In genomic region chr1:21261551-21262281, GRCh38 we compare ENCODE assay signal across 8 cellular contexts. TPM values are rescaled to one million over a fixed set of nuclear protein-coding genes. Genes with fewer than 3 reads are reported as not detected.
DNase-seq lines count a peak whose midpoint lies in the region; ATAC-seq and TF ChIP-seq lines count a peak whose summit lies in the region.

No MANE protein-coding gene starts in this region.

- TF ChIP-seq CTCF in Panc1 (IDR thresholded peaks at IDR 0.05) (no peak), colonic mucosa (IDR thresholded peaks at IDR 0.05) (no peak), liver (IDR thresholded peaks at IDR 0.05; ENCODE audit: low read depth, low read length, missing input control) (no peak), stomach (IDR thresholded peaks at IDR 0.05) (no peak), WERI-Rb-1 (IDR thresholded peaks at IDR 0.05; ENCODE audit: low read depth, low read length) (no peak)

- no peak for TF ChIP-seq POLR2A in stomach (IDR thresholded peaks at IDR 0.05)

- no peak for DNase-seq in Panc1 (ENCODE audit: low read depth, low spot score)
- DNase-seq in colonic mucosa = peak; percentile 47
- peak; percentile 50 for DNase-seq in stomach
- no peak for DNase-seq in central memory CD4-positive, alpha-beta T cell
- DNase-seq in WERI-Rb-1 = no peak

- no peaks in the 10 kb centered on the region for H3K27me3 ChIP-seq in Panc1 (ENCODE audit: control insufficient read depth, insufficient read depth, low read length)
- H3K27me3 ChIP-seq in colonic mucosa = no peaks in the 10 kb centered on the region
- H3K27me3 ChIP-seq in liver (ENCODE audit: control insufficient read depth in 4 of 4, insufficient read depth in 4 of 4, low read length in 3 of 4) = no peaks in the 10 kb centered on the region
- H3K27me3 ChIP-seq in stomach = no peaks in the 10 kb centered on the region
- H3K27me3 ChIP-seq in WERI-Rb-1 (ENCODE audit: insufficient read depth, low read depth, severe bottlenecking) = no peaks in the 10 kb centered on the region

- CTCF ChIA-PET in Panc1 (lab: Charles Lee) = interaction anchor here (0.8 to 2.0 kb wide), 3 partner anchors 8 to 107 kb away, joined by 3 to 12 read pairs (median 4); no protein-coding TSS in a partner anchor

- H3K4me3 ChIP-seq in Panc1 (ENCODE audit: low read depth in 2 of 2, low read length in 2 of 2) (no peak overlapping the region), colonic mucosa (no peak overlapping the region), liver (ENCODE audit: low read depth in 1 of 3, low read length in 3 of 3) (no peak overlapping the region), stomach (peak overlapping the region in 1 of 4 donors; percentile 13), WERI-Rb-1 (ENCODE audit: low read depth, low read length) (no peak overlapping the region)

- WGBS in liver = 71% methylated on average over 20 of the region's 20 CpGs
- whole genome bisulfite sequencing in stomach, 5 donors = 50 to 77% (median 62%) methylated on average over 18 to 20 of the region's 20 CpGs

- H3K4me1 ChIP-seq in ES-I3 (ENCODE audit: insufficient read depth, low read length) (peaks cover 17% of the 10 kb centered on the region), Panc1 (ENCODE audit: control insufficient read depth, insufficient read depth, low read length) (peaks cover 24% of the 10 kb centered on the region), colonic mucosa (peaks cover 4% of the 10 kb centered on the region), liver (ENCODE audit: control insufficient read depth in 4 of 4, insufficient read depth in 4 of 4, low read length in 3 of 4) (peaks cover 3 to 27% (median 17%) of the 10 kb centered on the region in 4 donors), stomach (peaks cover 38 to 65% (median 43%) of the 10 kb centered on the region in 4 donors)

- POLR2A ChIA-PET in Panc1 (lab: Charles Lee) = interaction anchor here (0.6 kb wide), 2 partner anchors 48 to 113 kb away, joined by 7 to 8 read pairs; no protein-coding TSS in a partner anchor

- H3K9ac ChIP-seq in ES-I3 (ENCODE audit: low read depth, low read length) (peak overlapping the region; percentile 31), colonic mucosa (ENCODE audit: low read depth in 2 of 2, low read length in 2 of 2) (peak overlapping the region in 1 of 2 donors; percentile 48), liver (ENCODE audit: low read depth in 1 of 2, low read length in 2 of 2) (no peak overlapping the region)

- TF ChIP-seq EP300 in stomach (IDR thresholded peaks at IDR 0.05) = peak; percentile 16

- H3K27ac ChIP-seq in Panc1 (ENCODE audit: low read length) (peak overlapping the region; percentile 91), colonic mucosa (peak overlapping the region; percentile 74), liver (ENCODE audit: low read depth in 1 of 2, low read length in 2 of 2) (peak overlapping the region; percentile 63 to 72), stomach (peak overlapping the region; percentile 81 to 91 (median 87)), WERI-Rb-1 (no peak overlapping the region)

- no TSS peak for BruUV-seq in Panc1 (replicated peaks; lab: Mats Ljungman, UMichigan)

- ATAC-seq in Panc1 = peak; percentile 80
- ATAC-seq in HG03439 (IDR thresholded peaks at IDR 0.05; ENCODE audit: unreplicated experiment) = no peak

- H3K36me3 ChIP-seq in ES-I3 (ENCODE audit: insufficient read depth, low read length) = no peaks in the 10 kb centered on the region
- no peaks in the 10 kb centered on the region for H3K36me3 ChIP-seq in Panc1 (ENCODE audit: control insufficient read depth, insufficient read depth, low read length)
- H3K36me3 ChIP-seq in colonic mucosa = peaks cover 8% of the 10 kb centered on the region
- H3K36me3 ChIP-seq in liver (ENCODE audit: control insufficient read depth in 4 of 4, insufficient read depth in 3 of 4, low read depth in 1 of 4, low read length in 3 of 4) = peaks cover 0 to 11% (median 8%) of the 10 kb centered on the region in 4 donors
- peaks cover 17 to 73% (median 62%) of the 10 kb centered on the region in 4 donors for H3K36me3 ChIP-seq in stomach
- H3K36me3 ChIP-seq in WERI-Rb-1 = peaks cover 9% of the 10 kb centered on the region; the same call in 1 of the 2 replicates

- intact Hi-C loops in Panc1 (cut with micrococcal nuclease; ENCODE audit: unreplicated experiment) = no loop called here
- intact Hi-C loops in colonic mucosa (cut with DNase I) = no loop called here
- intact Hi-C loops in stomach (cut with DNase I; ENCODE audit: low total_unique reads) = no loop called here

- no peak for TF ChIP-seq RAD21 in liver (IDR thresholded peaks at IDR 0.05)

- no peaks in the 10 kb centered on the region for H3K9me3 ChIP-seq in ES-I3 (ENCODE audit: control insufficient read depth, insufficient read depth, low read length)
- no peaks in the 10 kb centered on the region for H3K9me3 ChIP-seq in Panc1 (ENCODE audit: control insufficient read depth, insufficient read depth, low read depth, low read length)
- H3K9me3 ChIP-seq in colonic mucosa = no peaks in the 10 kb centered on the region
- H3K9me3 ChIP-seq in liver (ENCODE audit: control insufficient read depth in 4 of 4, low read length in 3 of 4) = no peaks in the 10 kb centered on the region
- no peaks in the 10 kb centered on the region for H3K9me3 ChIP-seq in stomach
- H3K9me3 ChIP-seq in WERI-Rb-1 (ENCODE audit: severe bottlenecking) = no peaks in the 10 kb centered on the region

- in situ Hi-C loops in Panc1 (cut with HindIII; ENCODE audit: low pct_unique_long_range_greater_than_20kb, low sequenced_read_pairs) = no loop called here

TF ChIP-seq in liver, 16 proteins besides CTCF, POLR2A, EP300 and RAD21:
- no peak for TF ChIP-seq REST (IDR thresholded peaks at IDR 0.05)
- TF ChIP-seq JUND (IDR thresholded peaks at IDR 0.05) = peak; percentile 46 to 80
- TF ChIP-seq NR2F2 (IDR thresholded peaks at IDR 0.05) = peak; percentile 51

RNA-seq across cellular contexts. Expression of gene ECE1, which starts 28.5 kb away (rescaled TPM):
- total RNA-seq in Panc1 (2021; ENCODE audit: unreplicated experiment) = 192 TPM
- 250 TPM for polyA plus RNA-seq in Panc1 (2012; ENCODE audit: insufficient read length)
- total RNA-seq in colonic mucosa = 100 to 1,000 TPM in 1 of 2 donors, 10 to 100 TPM in 1; 99.0 to 149 TPM
- 10 to 100 TPM; 38.9 to 40.2 TPM for total RNA-seq in liver
- polyA plus RNA-seq in liver = 10 to 100 TPM; 29.3 to 46.4 TPM
- total RNA-seq in stomach = 100 to 1,000 TPM in 2 of 5 donors, 10 to 100 TPM in 3; 40.2 to 574 (median 71.4) TPM
- polyA plus RNA-seq in stomach = 10 to 100 TPM; 17.6 to 30.9 (median 25.4) TPM

Comparison
In these comparisons a context has a peak if more than half of its experiments do, and no peak if none do; other contexts are left out.
1. DNase-seq: peak in colonic mucosa (single experiment) and stomach (single experiment); none in Panc1 (single experiment), central memory CD4-positive, alpha-beta T cell (single experiment) and WERI-Rb-1 (single experiment).